22 cellular contexts compared by ENCODE assay signal in the genomic region with DNA sequence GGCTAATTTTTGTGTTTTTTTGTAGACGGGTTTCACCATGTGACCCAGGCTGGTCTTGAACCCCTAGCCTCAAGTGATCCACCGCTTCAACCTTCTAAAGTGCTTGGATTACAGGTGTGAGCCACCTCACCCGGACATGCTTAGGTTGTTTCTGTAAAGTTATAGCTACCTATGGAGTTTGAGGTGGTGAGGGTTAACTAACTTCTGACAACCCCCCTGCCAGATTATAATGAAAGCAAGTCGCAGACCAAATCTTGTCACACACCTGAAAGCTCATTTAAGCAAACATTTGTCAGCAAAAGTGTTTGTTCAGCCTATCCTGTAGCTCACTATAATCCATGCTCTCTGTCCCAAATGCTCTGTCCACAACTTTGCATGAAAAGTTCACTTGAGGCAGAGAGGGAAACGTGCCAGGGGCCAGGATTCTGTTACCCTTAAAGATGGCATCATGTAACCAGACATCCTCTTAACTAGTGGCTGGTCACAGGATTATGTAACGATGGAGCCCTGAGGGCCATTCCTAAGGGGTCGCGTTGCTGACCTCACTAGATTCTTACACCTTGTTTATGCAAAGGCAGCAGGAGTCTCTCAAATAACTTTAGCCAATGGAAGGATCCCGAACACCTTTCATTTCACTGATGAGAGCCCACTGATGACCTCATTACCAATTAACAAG. TPM values are rescaled to one million over a fixed set of nuclear protein-coding genes. Genes with fewer than 3 reads are reported as not detected.
DNase-seq lines count a peak whose midpoint lies in the region; ATAC-seq, FAIRE-seq and TF ChIP-seq lines count a peak whose summit lies in the region.
"Had no signal": no experiment of that assay in that cellular context is flagged by ENCODE, and none has a peak within 500 bp of the region (broad histone marks: within the 10 kb centered on the region; RNA-seq: fewer than 3 reads in every experiment).

No MANE protein-coding gene starts in this region.

- H3K14ac ChIP-seq in H1 (ENCODE audit: insufficient read length) (no peak overlapping the region), trophoblast cell (ENCODE audit: low read length) (no peak overlapping the region)

- H2AK5ac ChIP-seq in H1 (ENCODE audit: low read depth, low read length) (no peak overlapping the region), trophoblast cell (ENCODE audit: low read length) (no peak overlapping the region)

- H3K4me3 ChIP-seq in H1 (ENCODE audit: extremely low read depth in 1 of 4, insufficient read depth in 2 of 4, low read depth in 3 of 4, low read length in 4 of 4): no peak overlapping the region
- no peak overlapping the region for H3K4me3 ChIP-seq in trophoblast cell (ENCODE audit: low read depth, low read length)
- H3K4me3 ChIP-seq: BLaER1 treated with 17β-estradiol and CSF1 and Interleukin-3, amounts not matched to agents 10 nM and 100 nM; MG63 had no signal

- no peak overlapping the region for H3K9ac ChIP-seq in H1 (replicated peaks in 1 of 4; ENCODE audit: extremely low read depth in 1 of 4, low read depth in 3 of 4, low read length in 3 of 4)
- H3K9ac ChIP-seq in trophoblast cell (ENCODE audit: low read length): no peak overlapping the region
- H3K9ac ChIP-seq: BLaER1 treated with 17β-estradiol and CSF1 and Interleukin-3, amounts not matched to agents 10 nM and 100 nM had no signal

- no peak overlapping the region for H2BK15ac ChIP-seq in H1 (ENCODE audit: low read length)

- H4K20me1 ChIP-seq in H1 (replicated peaks in 1 of 2; ENCODE audit: control insufficient read depth in 1 of 2, insufficient read depth in 2 of 2, low read length in 2 of 2): no peaks in the 10 kb centered on the region
- H4K20me1 ChIP-seq: BLaER1 treated with 17β-estradiol and CSF1 and Interleukin-3, amounts not matched to agents 10 nM and 100 nM had no signal

- no peak overlapping the region for H2BK20ac ChIP-seq in H1 (ENCODE audit: low read length)

- H3K27me3 ChIP-seq in H1 (replicated peaks in 1 of 4; ENCODE audit: control insufficient read depth in 3 of 4, extremely low read depth in 1 of 4, insufficient read depth in 3 of 4, low read length in 3 of 4) (no peaks in the 10 kb centered on the region), trophoblast cell (ENCODE audit: insufficient read depth, low read length) (no peaks in the 10 kb centered on the region)
- H3K27me3 ChIP-seq: BLaER1 treated with 17β-estradiol and CSF1 and Interleukin-3, amounts not matched to agents 10 nM and 100 nM; MG63 had no signal

- H3K79me1 ChIP-seq in H1 (ENCODE audit: low read depth, low read length) (no peaks in the 10 kb centered on the region), trophoblast cell (ENCODE audit: low read length) (no peaks in the 10 kb centered on the region)

- peak; percentile 34 for DNase-seq in EH (ENCODE audit: low read depth)
- DNase-seq in M059J (ENCODE audit: low read depth): peak; percentile 71
- DNase-seq in H1 (ENCODE audit: low read depth in 1 of 2, low spot score in 2 of 2): no peak
- DNase-seq in trophoblast cell: peak; percentile 70 to 81
- no peak for DNase-seq in dedifferentiated amniotic fluid mesenchymal stem cell (ENCODE audit: extremely low spot score)
- DNase-seq: CD8-positive, alpha-beta T cell; DMS79 treated with DMSO at 0.1 percent for 48 hours; GOT3; IMR-90; NCI-H1048; NCI-H146; NCI-H2081; NCI-H2227 treated with DMSO at 0.1 percent for 48 hours; NCI-H524 treated with DMSO at 0.1 percent for 48 hours; PC-3; T-helper 2 cell had no signal

- no peak for FAIRE-seq in H1 (lab: Jason Lieb, UNC)
- FAIRE-seq: D721Med, G401.6 had no signal

- H2BK12ac ChIP-seq in H1 (ENCODE audit: low read depth, low read length): no peak overlapping the region
- H2BK12ac ChIP-seq in trophoblast cell (ENCODE audit: low read length): no peak overlapping the region

- H4K8ac ChIP-seq in H1 (ENCODE audit: extremely low read depth, insufficient read depth, low read length): no peak overlapping the region
- no peak overlapping the region for H4K8ac ChIP-seq in trophoblast cell (ENCODE audit: low read depth, low read length)

- no peak overlapping the region for H4K5ac ChIP-seq in H1 (ENCODE audit: insufficient read length, low read depth, low read length)

- TF ChIP-seq POLR2A in H1 (IDR thresholded peaks at IDR 0.05; ENCODE audit: control extremely low read depth in 1 of 2, low read depth in 2 of 2, low read length in 2 of 2): no peak

- H3K79me2 ChIP-seq in H1 (ENCODE audit: control insufficient read depth in 1 of 2, insufficient read depth in 2 of 2, low read length in 2 of 2) (no peaks in the 10 kb centered on the region), trophoblast cell (ENCODE audit: control insufficient read depth, insufficient read depth, low read length, poor library complexity) (no peaks in the 10 kb centered on the region)

- H3K36me3 ChIP-seq in H1 (ENCODE audit: control insufficient read depth in 2 of 4, insufficient read depth in 4 of 4, low read length in 3 of 4) (no peaks in the 10 kb centered on the region), trophoblast cell (ENCODE audit: control insufficient read depth in 1 of 2, insufficient read depth in 2 of 2, low read length in 2 of 2) (no peaks in the 10 kb centered on the region)
- H3K36me3 ChIP-seq: BLaER1 treated with 17β-estradiol and CSF1 and Interleukin-3, amounts not matched to agents 10 nM and 100 nM; MG63 had no signal

- H2BK5ac ChIP-seq in H1 (ENCODE audit: low read depth, low read length) (no peak overlapping the region), trophoblast cell (ENCODE audit: low read depth, low read length, poor library complexity) (no peak overlapping the region)

- 82% methylated on average over 9 of the region's 9 CpGs; no CpG with 5 or more reads in 1 of the 2 experiments for WGBS in H1 (ENCODE audit: extremely low coverage in 1 of 2, insufficient coverage in 1 of 2, insufficient read length in 1 of 2, insufficient replicate concordance in 2 of 2, low coverage in 1 of 2, low lambda C conversion rate in 2 of 2, missing lambda C conversion rate in 1 of 2), 2 experiments
- no CpG with 5 or more reads among the region's 9 CpGs for WGBS in trophoblast cell (ENCODE audit: extremely low coverage, insufficient coverage, insufficient read length)

- H3K9me3 ChIP-seq in H1 (ENCODE audit: insufficient read depth in 2 of 2, low read depth in 1 of 2, low read length in 1 of 2): peaks cover 8 to 10% of the 10 kb centered on the region in 2 experiments; a peak in 3 of 4 replicates
- no peaks in the 10 kb centered on the region for H3K9me3 ChIP-seq in trophoblast cell (ENCODE audit: insufficient read depth, low read depth, low read length)

- no peak overlapping the region for H4K91ac ChIP-seq in H1 (replicated peaks; ENCODE audit: insufficient read length, low read length)
- no peak overlapping the region for H4K91ac ChIP-seq in trophoblast cell (ENCODE audit: low read depth, low read length)

- ATAC-seq in HG03457 (IDR thresholded peaks at IDR 0.05; ENCODE audit: unreplicated experiment): no peak
- ATAC-seq in HG03175 (IDR thresholded peaks at IDR 0.05; ENCODE audit: unreplicated experiment): no peak
- ATAC-seq: CD8-positive, alpha-beta T cell; PC-3 had no signal

- 0 out of 2 replicates have a peak overlapping the region, but pooled peaks have one; percentile 40 for H2AFZ ChIP-seq in H1 (ENCODE audit: low read length)
- H2AFZ ChIP-seq in trophoblast cell (ENCODE audit: insufficient read depth, low read length, poor library complexity): no peak overlapping the region

- no peak for TF ChIP-seq RAD21 in H1 (IDR thresholded peaks at IDR 0.05 in 1 of 2, conservative IDR thresholded peaks at IDR 0.05 in 1 of 2; ENCODE audit: low read depth in 2 of 2, low read length in 2 of 2)

- H3K4me2 ChIP-seq in H1 (ENCODE audit: insufficient read depth in 1 of 2, low read depth in 2 of 2, low read length in 2 of 2) (no peak overlapping the region), trophoblast cell (ENCODE audit: low read length) (no peak overlapping the region)

- H3K4ac ChIP-seq in H1 (replicated peaks; ENCODE audit: insufficient read length, low read depth, low read length) (no peak overlapping the region), trophoblast cell (ENCODE audit: low read depth, low read length) (no peak overlapping the region)

- H3K23ac ChIP-seq in H1 (ENCODE audit: insufficient read length): no peak overlapping the region
- H3K23ac ChIP-seq in trophoblast cell (ENCODE audit: low read length): no peak overlapping the region

- TF ChIP-seq CTCF in H1 (IDR thresholded peaks at IDR 0.05; ENCODE audit: control extremely low read depth in 1 of 3, insufficient read depth in 1 of 3, low read depth in 1 of 3, low read length in 3 of 3): no peak

- no peak for TF ChIP-seq EP300 in H1 (IDR thresholded peaks at IDR 0.05; ENCODE audit: borderline replicate concordance in 1 of 2, low read depth in 2 of 2, low read length in 2 of 2)

- H2BK120ac ChIP-seq in H1 (replicated peaks; ENCODE audit: low read depth, low read length) (no peak overlapping the region), trophoblast cell (ENCODE audit: insufficient read depth, low read length, poor library complexity) (no peak overlapping the region)

- H3K27ac ChIP-seq in H1 (ENCODE audit: low read depth, low read length): no peak overlapping the region
- no peak overlapping the region for H3K27ac ChIP-seq in trophoblast cell (ENCODE audit: low read depth, low read length)
- H3K27ac ChIP-seq: BLaER1 treated with 17β-estradiol and CSF1 and Interleukin-3, amounts not matched to agents 10 nM and 100 nM had no signal

- no peaks in the 10 kb centered on the region for H3K23me2 ChIP-seq in H1 (ENCODE audit: low read depth, low read length)

- H3K56ac ChIP-seq in H1 (replicated peaks; ENCODE audit: insufficient read length, low read depth, low read length): no peak overlapping the region

- H3K18ac ChIP-seq in H1 (ENCODE audit: extremely low read depth, low read length) (no peak overlapping the region), trophoblast cell (ENCODE audit: low read length) (no peak overlapping the region)

- H3K4me1 ChIP-seq in H1 (replicated peaks in 1 of 4; ENCODE audit: control insufficient read depth in 3 of 4, insufficient read depth in 4 of 4, low read length in 3 of 4) (no peaks in the 10 kb centered on the region), trophoblast cell (ENCODE audit: control insufficient read depth in 1 of 2, insufficient read depth in 2 of 2, low read length in 2 of 2) (peaks cover 0 to 5% of the 10 kb centered on the region in 2 experiments)

- CTCF ChIA-PET in H1 (lab: Charles Lee; ENCODE audit: partially characterized antibody): interaction anchor here (0.6 kb wide), 1 partner anchor 20 kb away, joined by 3 read pairs; no protein-coding TSS in a partner anchor

- no peak overlapping the region for H4K12ac ChIP-seq in trophoblast cell (ENCODE audit: low read depth, low read length)

- POLR2A ChIA-PET in H1 (lab: Charles Lee; ENCODE audit: partially characterized antibody): interaction anchor here (1.3 kb wide), 1 partner anchor 25 kb away, joined by 4 read pairs; a partner anchor contains a TSS

RNA-seq across cellular contexts. Expression of a gene that starts 24.1 kb away (rescaled TPM):
- total RNA-seq in M059J (2014; rRNA removed; shearing (Covaris generic)): 39.3 and 62.4 TPM in 2 replicates
- total RNA-seq in H1 (2021; fragmentation: NEBNext Ultra II Directional; extraction: Animal tissue kit (Norgen Biotek cat#: 25700)): 27.3 TPM in 2 replicates
- 4.8 and 6.7 TPM in 2 replicates for polyA plus RNA-seq in H1 (2011; rRNA removed)
- polyA plus RNA-seq in H1 (2011; cell fraction: cytosol; rRNA removed): 7.0 TPM
- 11.4 TPM for polyA plus RNA-seq in H1 (2011; cell fraction: nucleus; rRNA removed)
- polyA plus RNA-seq in H1 (2012, experiment 1 of 2): 10.4 to 15.0 TPM (median 12.8 TPM) in 4 replicates
- 0.72 TPM for polyA plus RNA-seq in H1 (2012, experiment 2 of 2)
- polyA plus RNA-seq in H1 (2013, experiment 1 of 2): 17.2 TPM
- polyA plus RNA-seq in H1 (2013, experiment 2 of 2): 18.7 TPM
- 77.6 and 92.7 TPM in 2 replicates for polyA minus RNA-seq in H1 (2011; rRNA and poly(A)+ RNA removed)
- 23.9 TPM for polyA minus RNA-seq in H1 (2011; cell fraction: cytosol; rRNA and poly(A)+ RNA removed)
- polyA minus RNA-seq in H1 (2011; cell fraction: nucleus; rRNA and poly(A)+ RNA removed): 57.7 TPM
- polyA plus RNA-seq in trophoblast cell (2013): 26.2 and 27.3 TPM in 2 replicates

Comparison
In these comparisons a context has a peak if more than half of its experiments do, and no peak if none do; other contexts are left out.
1. DNase-seq: peak in EH (single experiment), M059J (single experiment) and trophoblast cell (2 of 2); none in H1 (0 of 2) and dedifferentiated amniotic fluid mesenchymal stem cell (single experiment).